Comparison of ENCODE assay signal across 8 cellular contexts in genomic region chr9:37753489-37754190, GRCh38. TPM values are rescaled to one million over a fixed set of nuclear protein-coding genes. Genes with fewer than 3 reads are reported as not detected.
DNase-seq lines count a peak whose midpoint lies in the region; ATAC-seq and TF ChIP-seq lines count a peak whose summit lies in the region.

TRMT10B (plus strand) TSS chr9:37753805; CDS start chr9:37761932, 8,127 bp downstream.

- CTCF ChIA-PET in CD4-positive, alpha-beta T cell (lab: Charles Lee), result interaction anchor here (1.2 kb wide), 1 partner anchor 47 kb away, joined by 3 read pairs; the partner anchor contains the start of gene DCAF10

- peaks cover 11% of the 10 kb centered on the region for H3K79me2 ChIP-seq in OCI-LY3 (ENCODE audit: low read length)

- peak within 1 kb of the TSS; percentile 93 for H3K4me3 Mint-ChIP-seq in CD4-positive, alpha-beta T cell
- peak within 1 kb of the TSS; percentile 95 for H3K4me3 Mint-ChIP-seq in activated T-cell treated with anti-CD3 and anti-CD28 coated beads, Interleukin-2, amount 50 U/mL, for 24 hours

- H3K4me1 ChIP-seq in OCI-LY3 (ENCODE audit: low read length) (peaks cover 12% of the 10 kb centered on the region), esophagus muscularis mucosa (peaks cover 14 to 27% (median 19%) of the 10 kb centered on the region in 4 donors), muscle layer of colon (ENCODE audit: insufficient read depth, low read length) (peaks cover 8% of the 10 kb centered on the region)

- H3K9ac ChIP-seq in OCI-LY3 (ENCODE audit: low read length) (peak within 1 kb of the TSS; percentile 91), muscle layer of colon (ENCODE audit: low read length) (peak within 1 kb of the TSS; percentile 59)

- POLR2A ChIA-PET in CD4-positive, alpha-beta T cell (lab: Charles Lee), result no interaction called here

- no peaks in the 10 kb centered on the region for H3K9me3 Mint-ChIP-seq in CD4-positive, alpha-beta T cell
- H3K9me3 Mint-ChIP-seq in activated T-cell treated with anti-CD3 and anti-CD28 coated beads, Interleukin-2, amount 50 U/mL, for 24 hours, result peaks cover 5% of the 10 kb centered on the region

- TF ChIP-seq CTCF in CD4-positive, alpha-beta T cell (IDR thresholded peaks at IDR 0.05), result no peak
- TF ChIP-seq CTCF in HL-60 (IDR thresholded peaks at IDR 0.05; ENCODE audit: insufficient read depth, low read length) (no peak), OCI-LY3 (IDR thresholded peaks at IDR 0.05; ENCODE audit: low read depth, low read length) (no peak), esophagus muscularis mucosa (IDR thresholded peaks at IDR 0.05) (peak in 2 of 3 experiments; percentile 12 to 20)

- ATAC-seq in CD4-positive, alpha-beta T cell (ENCODE audit: poor library complexity), result peak; percentile 93
- peak; percentile 90 for ATAC-seq in GM19397 (IDR thresholded peaks at IDR 0.05; ENCODE audit: unreplicated experiment)

- peak within 1 kb of the TSS; percentile 88 for H3K27ac Mint-ChIP-seq in CD4-positive, alpha-beta T cell
- H3K27ac Mint-ChIP-seq in activated T-cell treated with anti-CD3 and anti-CD28 coated beads, Interleukin-2, amount 50 U/mL, for 24 hours, result peak within 1 kb of the TSS; percentile 95

- peak within 1 kb of the TSS; percentile 93 for H2AFZ ChIP-seq in OCI-LY3 (ENCODE audit: low read depth, low read length)

- no peaks in the 10 kb centered on the region for H3K27me3 Mint-ChIP-seq in CD4-positive, alpha-beta T cell
- no peaks in the 10 kb centered on the region for H3K27me3 Mint-ChIP-seq in activated T-cell treated with anti-CD3 and anti-CD28 coated beads, Interleukin-2, amount 50 U/mL, for 24 hours

- peak within 1 kb of the TSS; percentile 74 for H3K4me2 ChIP-seq in OCI-LY3 (ENCODE audit: low read length)

- 4% methylated on average over 25 of the region's 40 CpGs for WGBS in esophagus muscularis mucosa

- TF ChIP-seq POLR2A in esophagus muscularis mucosa (IDR thresholded peaks at IDR 0.05; ENCODE audit: low read depth), result no peak

- H3K36me3 Mint-ChIP-seq in CD4-positive, alpha-beta T cell (ENCODE audit: low read depth), result peaks cover 13% of the 10 kb centered on the region
- peaks cover 21% of the 10 kb centered on the region for H3K36me3 Mint-ChIP-seq in activated T-cell treated with anti-CD3 and anti-CD28 coated beads, Interleukin-2, amount 50 U/mL, for 24 hours (ENCODE audit: low read depth)

- H3K4me1 Mint-ChIP-seq in CD4-positive, alpha-beta T cell (ENCODE audit: low read depth), result peaks cover 33% of the 10 kb centered on the region
- H3K4me1 Mint-ChIP-seq in activated T-cell treated with anti-CD3 and anti-CD28 coated beads, Interleukin-2, amount 50 U/mL, for 24 hours (ENCODE audit: low read depth), result peaks cover 36% of the 10 kb centered on the region

- peaks cover 2% of the 10 kb centered on the region for H3K36me3 ChIP-seq in OCI-LY3 (replicated peaks; ENCODE audit: low read depth, low read length)
- no peaks in the 10 kb centered on the region for H3K36me3 ChIP-seq in esophagus muscularis mucosa
- H3K36me3 ChIP-seq in muscle layer of colon (ENCODE audit: insufficient read depth, low read length), result no peaks in the 10 kb centered on the region

- H3K4me3 ChIP-seq in HL-60 (replicated peaks; ENCODE audit: insufficient read depth, low read length), result peak within 1 kb of the TSS; percentile 85
- peak within 1 kb of the TSS; percentile 94 for H3K4me3 ChIP-seq in OCI-LY3 (ENCODE audit: low read length)
- H3K4me3 ChIP-seq in esophagus muscularis mucosa, result peak within 1 kb of the TSS; percentile 82 to 98 (median 84)
- peak within 1 kb of the TSS; percentile 82 to 88 for H3K4me3 ChIP-seq in muscle layer of colon (ENCODE audit: low read depth in 1 of 2, low read length in 2 of 2)

- H3K27ac ChIP-seq in CD4-positive, alpha-beta T cell (ENCODE audit: low read depth, low read length), result peak within 1 kb of the TSS; percentile 69
- peak within 1 kb of the TSS; percentile 85 for H3K27ac ChIP-seq in HL-60 (replicated peaks)
- peak within 1 kb of the TSS; percentile 22; the same call in 1 of the 2 replicates for H3K27ac ChIP-seq in OCI-LY3 (ENCODE audit: low read length)
- H3K27ac ChIP-seq in esophagus muscularis mucosa (replicated peaks in 1 of 4), result peak within 1 kb of the TSS; percentile 80 to 88 (median 84)
- peak within 1 kb of the TSS; percentile 80 for H3K27ac ChIP-seq in muscle layer of colon (ENCODE audit: low read depth, low read length)

- H3K9me3 ChIP-seq in CD4-positive, alpha-beta T cell (ENCODE audit: control insufficient read depth, low read length), result no peaks in the 10 kb centered on the region
- H3K9me3 ChIP-seq in OCI-LY3 (ENCODE audit: insufficient read depth, low read length) (no peaks in the 10 kb centered on the region), esophagus muscularis mucosa (no peaks in the 10 kb centered on the region), muscle layer of colon (ENCODE audit: low read length) (no peaks in the 10 kb centered on the region)

- no peak for TF ChIP-seq EP300 in esophagus muscularis mucosa (IDR thresholded peaks at IDR 0.05)

- intact Hi-C loops in CD4-positive, alpha-beta T cell (cut with DNase I, micrococcal nuclease), result loop anchor here (1.0 to 5.0 kb wide), 6 partner anchors 32 to 286 kb away; partner anchors contain the start of genes DCAF10 (in 1 of the 2), EXOSC3 (in 1 of the 2) and ZBTB5 (in 1 of the 2)
- intact Hi-C loops in esophagus muscularis mucosa (cut with DNase I), result no loop called here

- no peaks in the 10 kb centered on the region for H4K20me1 ChIP-seq in OCI-LY3 (ENCODE audit: insufficient read depth, low read length)

- H3K27me3 ChIP-seq in CD4-positive, alpha-beta T cell (ENCODE audit: control insufficient read depth, insufficient read depth, low read length), result no peaks in the 10 kb centered on the region
- H3K27me3 ChIP-seq in HL-60 (ENCODE audit: insufficient read depth, poor library complexity, severe bottlenecking) (no peaks in the 10 kb centered on the region), OCI-LY3 (ENCODE audit: low read depth, low read length) (no peaks in the 10 kb centered on the region), esophagus muscularis mucosa (no peaks in the 10 kb centered on the region), muscle layer of colon (ENCODE audit: control insufficient read depth in 1 of 2, insufficient read depth in 2 of 2, low read length in 2 of 2) (no peaks in the 10 kb centered on the region)

- DNase-seq in CD4-positive, alpha-beta T cell, result peak; percentile 50 to 71 (median 61)
- peak; percentile 69 to 77 for DNase-seq in HL-60 (ENCODE audit: low read depth in 1 of 2, low spot score in 1 of 2)
- peak; percentile 86 for DNase-seq in activated T-cell treated with anti-CD3 and anti-CD28 coated beads, Interleukin-2, amount 50 U/mL, for 24 hours
- no peak for DNase-seq in esophagus muscularis mucosa (ENCODE audit: extremely low spot score)
- peak; percentile 20 to 32 for DNase-seq in stimulated activated CD8-positive, alpha-beta memory T cell treated with anti-CD3 and anti-CD28 coated beads, Interleukin-7, amount 100 ng/mL, for 1 hour (ENCODE audit: low read depth in 2 of 2)

RNA-seq across cellular contexts. Expression of gene TRMT10B, which starts in this region (rescaled TPM):
- total RNA-seq in CD4-positive, alpha-beta T cell, result 1 to 10 TPM; 6.6 to 8.3 TPM
- total RNA-seq in esophagus muscularis mucosa, result 10 to 100 TPM in 1 of 4 donors, 1 to 10 TPM in 3; 5.5 to 11.2 (median 6.8) TPM

Comparison
In these comparisons a context has a peak if more than half of its experiments do, and no peak if none do; other contexts are left out.
1. H3K27ac ChIP-seq: peak in every context shown above with its lines; median percentile 85 in HL-60; 84 in esophagus muscularis mucosa; 80 in muscle layer of colon; 69 in CD4-positive, alpha-beta T cell; 22 in OCI-LY3.
2. CTCF ChIP-seq: peak in esophagus muscularis mucosa (2 of 3); none in CD4-positive, alpha-beta T cell (single experiment), HL-60 (single experiment) and OCI-LY3 (single experiment).
3. Peak in every context shown above with its lines, with median percentiles within 50 percentile points of each other: H3K4me3 ChIP-seq.